ENCODE assay signal across 1 cellular context in genomic region chr5:133025804-133026663, GRCh38.
A peak's percentile ranks its signal among the peaks of the same experiment; 100 is the strongest.
TF ChIP-seq lines count a peak whose summit lies in the region.

ZCCHC10 (minus strand) TSS chr5:133026549; CDS start chr5:133026537, 12 bp downstream.

TF ChIP-seq in HepG2, 621 proteins besides CTCF, POLR2A, EP300 and RAD21 (continued from another document and continues in another):
- TF ChIP-seq, protein P1, sequence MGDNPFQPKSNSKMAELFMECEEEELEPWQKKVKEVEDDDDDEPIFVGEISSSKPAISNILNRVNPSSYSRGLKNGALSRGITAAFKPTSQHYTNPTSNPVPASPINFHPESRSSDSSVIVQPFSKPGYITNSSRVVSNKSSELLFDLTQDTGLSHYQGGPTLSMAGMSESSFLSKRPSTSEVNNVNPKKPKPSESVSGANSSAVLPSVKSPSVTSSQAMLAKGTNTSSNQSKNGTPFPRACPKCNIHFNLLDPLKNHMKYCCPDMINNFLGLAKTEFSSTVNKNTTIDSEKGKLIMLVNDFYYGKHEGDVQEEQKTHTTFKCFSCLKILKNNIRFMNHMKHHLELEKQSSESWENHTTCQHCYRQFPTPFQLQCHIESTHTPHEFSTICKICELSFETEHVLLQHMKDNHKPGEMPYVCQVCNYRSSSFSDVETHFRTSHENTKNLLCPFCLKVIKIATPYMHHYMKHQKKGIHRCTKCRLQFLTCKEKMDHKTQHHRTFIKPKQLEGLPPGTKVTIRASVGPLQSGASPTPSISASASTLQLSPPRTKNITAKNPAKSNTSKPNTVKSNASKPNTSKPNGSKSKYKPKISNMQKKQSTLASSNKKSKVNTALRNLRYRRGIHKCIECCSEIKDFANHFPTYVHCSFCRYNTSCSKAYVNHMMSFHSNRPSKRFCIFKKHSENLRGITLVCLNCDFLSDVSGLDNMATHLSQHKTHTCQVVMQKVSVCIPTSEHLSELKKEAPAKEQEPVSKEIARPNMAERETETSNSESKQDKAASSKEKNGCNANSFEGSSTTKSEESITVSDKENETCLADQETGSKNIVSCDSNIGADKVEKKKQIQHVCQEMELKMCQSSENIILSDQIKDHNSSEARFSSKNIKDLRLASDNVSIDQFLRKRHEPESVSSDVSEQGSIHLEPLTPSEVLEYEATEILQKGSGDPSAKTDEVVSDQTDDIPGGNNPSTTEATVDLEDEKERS (CRISPR knock-in tag; IDR thresholded peaks at IDR 0.05) = no peak
- TF ChIP-seq, protein P2, sequence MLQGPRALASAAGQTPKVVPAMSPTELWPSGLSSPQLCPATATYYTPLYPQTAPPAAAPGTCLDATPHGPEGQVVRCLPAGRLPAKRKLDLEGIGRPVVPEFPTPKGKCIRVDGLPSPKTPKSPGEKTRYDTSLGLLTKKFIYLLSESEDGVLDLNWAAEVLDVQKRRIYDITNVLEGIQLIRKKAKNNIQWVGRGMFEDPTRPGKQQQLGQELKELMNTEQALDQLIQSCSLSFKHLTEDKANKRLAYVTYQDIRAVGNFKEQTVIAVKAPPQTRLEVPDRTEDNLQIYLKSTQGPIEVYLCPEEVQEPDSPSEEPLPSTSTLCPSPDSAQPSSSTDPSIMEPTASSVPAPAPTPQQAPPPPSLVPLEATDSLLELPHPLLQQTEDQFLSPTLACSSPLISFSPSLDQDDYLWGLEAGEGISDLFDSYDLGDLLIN (CRISPR knock-in tag; IDR thresholded peaks at IDR 0.05; ENCODE audit: borderline replicate concordance) = no peak
- TF ChIP-seq CC2D1A (CRISPR knock-in tag; IDR thresholded peaks at IDR 0.05) (no peak), RFX5 (IDR thresholded peaks at IDR 0.05; ENCODE audit: low read depth, low read length) (no peak), PPARG (CRISPR knock-in tag; conservative IDR thresholded peaks at IDR 0.05) (no peak), ZC3H4 (CRISPR knock-in tag; IDR thresholded peaks at IDR 0.05; ENCODE audit: borderline replicate concordance) (no peak), NFIB (CRISPR knock-in tag; IDR thresholded peaks at IDR 0.05; ENCODE audit: borderline replicate concordance) (no peak), ZNF230 (CRISPR knock-in tag; IDR thresholded peaks at IDR 0.05) (no peak), PLSCR1 (CRISPR knock-in tag; IDR thresholded peaks at IDR 0.05; ENCODE audit: borderline replicate concordance) (no peak), SRSF9 (IDR thresholded peaks at IDR 0.05; ENCODE audit: borderline replicate concordance, insufficient read depth, low read depth, low read length, poor library complexity, severe bottlenecking) (no peak), ESRRA (CRISPR knock-in tag; IDR thresholded peaks at IDR 0.05; ENCODE audit: low read depth) (no peak), ZMYM2 (CRISPR knock-in tag; IDR thresholded peaks at IDR 0.05) (no peak), FOXK1 (CRISPR knock-in tag; IDR thresholded peaks at IDR 0.05; ENCODE audit: borderline replicate concordance, low read depth) (no peak), DNMT1 (CRISPR knock-in tag; IDR thresholded peaks at IDR 0.05) (no peak), ZNF572 (CRISPR knock-in tag; IDR thresholded peaks at IDR 0.05) (peak; percentile 25; the same call in 1 of the 2 replicates), SMAD9 (CRISPR knock-in tag; IDR thresholded peaks at IDR 0.05) (no peak), GABPB1 (CRISPR knock-in tag; IDR thresholded peaks at IDR 0.05) (peak; percentile 67), ZNF660 (CRISPR knock-in tag; IDR thresholded peaks at IDR 0.05; ENCODE audit: borderline replicate concordance, low read depth) (no peak), HNF4A (CRISPR knock-in tag; IDR thresholded peaks at IDR 0.05) (no peak), GLI4 (CRISPR knock-in tag; IDR thresholded peaks at IDR 0.05; ENCODE audit: borderline replicate concordance) (no peak), ZMAT5 (CRISPR knock-in tag; IDR thresholded peaks at IDR 0.05; ENCODE audit: borderline replicate concordance, low read depth) (no peak), STAG1 (CRISPR knock-in tag; IDR thresholded peaks at IDR 0.05) (no peak), ETS1 (CRISPR knock-in tag; IDR thresholded peaks at IDR 0.05) (no peak), ATF1 (CRISPR knock-in tag; IDR thresholded peaks at IDR 0.05) (0 out of 2 replicates have a peak, but pooled peaks have one; percentile 36), RFXANK (CRISPR knock-in tag; IDR thresholded peaks at IDR 0.05) (no peak), CEBPB (IDR thresholded peaks at IDR 0.05; ENCODE audit: borderline replicate concordance, low read depth, low read length) (no peak), ZNF317 (CRISPR knock-in tag; IDR thresholded peaks at IDR 0.05) (0 out of 2 replicates have a peak, but pooled peaks have one; percentile 49), ZKSCAN5 (CRISPR knock-in tag; IDR thresholded peaks at IDR 0.05) (no peak), STAT5B (CRISPR knock-in tag; IDR thresholded peaks at IDR 0.05) (no peak; the same call in 1 of the 2 replicates), ZNF850 (CRISPR knock-in tag; conservative IDR thresholded peaks at IDR 0.05) (no peak), JDP2 (CRISPR knock-in tag; IDR thresholded peaks at IDR 0.05; ENCODE audit: borderline replicate concordance) (no peak), ZFP37 (CRISPR knock-in tag; IDR thresholded peaks at IDR 0.05; ENCODE audit: borderline replicate concordance) (no peak), ZNF260 (CRISPR knock-in tag; IDR thresholded peaks at IDR 0.05; ENCODE audit: borderline replicate concordance, low read depth) (no peak), ATRX (CRISPR knock-in tag; IDR thresholded peaks at IDR 0.05; ENCODE audit: borderline replicate concordance) (no peak), ZNF30 (CRISPR knock-in tag; IDR thresholded peaks at IDR 0.05) (no peak), FOXK2 (IDR thresholded peaks at IDR 0.05) (no peak), ARID2 (CRISPR knock-in tag; IDR thresholded peaks at IDR 0.05; ENCODE audit: borderline replicate concordance) (no peak; the same call in 1 of the 2 replicates), ZSCAN25 (CRISPR knock-in tag; IDR thresholded peaks at IDR 0.05) (no peak), MTA3 (CRISPR knock-in tag; IDR thresholded peaks at IDR 0.05) (no peak), SMARCC2 (IDR thresholded peaks at IDR 0.05) (no peak), ZBTB1 (CRISPR knock-in tag; IDR thresholded peaks at IDR 0.05; ENCODE audit: borderline replicate concordance) (no peak), MXD4 (CRISPR knock-in tag; IDR thresholded peaks at IDR 0.05) (no peak), GATA4 (IDR thresholded peaks at IDR 0.05; ENCODE audit: borderline replicate concordance, low read depth) (0 out of 2 replicates have a peak, but pooled peaks have one; percentile 1), ZNF564 (CRISPR knock-in tag; IDR thresholded peaks at IDR 0.05) (no peak), LCORL (IDR thresholded peaks at IDR 0.05) (no peak), LCORL (CRISPR knock-in tag; IDR thresholded peaks at IDR 0.05) (peak; percentile 25; the same call in 1 of the 2 replicates), ZFP90 (CRISPR knock-in tag; IDR thresholded peaks at IDR 0.05; ENCODE audit: borderline replicate concordance) (0 out of 2 replicates have a peak, but pooled peaks have one; percentile 21), ZSCAN20 (CRISPR knock-in tag; IDR thresholded peaks at IDR 0.05; ENCODE audit: borderline replicate concordance) (no peak), JUN (CRISPR knock-in tag; IDR thresholded peaks at IDR 0.05) (no peak), SMARCE1 (IDR thresholded peaks at IDR 0.05; ENCODE audit: borderline replicate concordance) (no peak), ZNF782 (CRISPR knock-in tag; IDR thresholded peaks at IDR 0.05; ENCODE audit: borderline replicate concordance) (no peak; the same call in 1 of the 2 replicates), ZNF772 (CRISPR knock-in tag; IDR thresholded peaks at IDR 0.05) (peak; percentile 87)
- TF ChIP-seq, protein P3, sequence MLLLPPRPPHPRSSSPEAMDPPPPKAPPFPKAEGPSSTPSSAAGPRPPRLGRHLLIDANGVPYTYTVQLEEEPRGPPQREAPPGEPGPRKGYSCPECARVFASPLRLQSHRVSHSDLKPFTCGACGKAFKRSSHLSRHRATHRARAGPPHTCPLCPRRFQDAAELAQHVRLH (CRISPR knock-in tag; IDR thresholded peaks at IDR 0.05; ENCODE audit: borderline replicate concordance, low read depth) = peak; percentile 37; the same call in 1 of the 2 replicates
- TF ChIP-seq, protein P4, sequence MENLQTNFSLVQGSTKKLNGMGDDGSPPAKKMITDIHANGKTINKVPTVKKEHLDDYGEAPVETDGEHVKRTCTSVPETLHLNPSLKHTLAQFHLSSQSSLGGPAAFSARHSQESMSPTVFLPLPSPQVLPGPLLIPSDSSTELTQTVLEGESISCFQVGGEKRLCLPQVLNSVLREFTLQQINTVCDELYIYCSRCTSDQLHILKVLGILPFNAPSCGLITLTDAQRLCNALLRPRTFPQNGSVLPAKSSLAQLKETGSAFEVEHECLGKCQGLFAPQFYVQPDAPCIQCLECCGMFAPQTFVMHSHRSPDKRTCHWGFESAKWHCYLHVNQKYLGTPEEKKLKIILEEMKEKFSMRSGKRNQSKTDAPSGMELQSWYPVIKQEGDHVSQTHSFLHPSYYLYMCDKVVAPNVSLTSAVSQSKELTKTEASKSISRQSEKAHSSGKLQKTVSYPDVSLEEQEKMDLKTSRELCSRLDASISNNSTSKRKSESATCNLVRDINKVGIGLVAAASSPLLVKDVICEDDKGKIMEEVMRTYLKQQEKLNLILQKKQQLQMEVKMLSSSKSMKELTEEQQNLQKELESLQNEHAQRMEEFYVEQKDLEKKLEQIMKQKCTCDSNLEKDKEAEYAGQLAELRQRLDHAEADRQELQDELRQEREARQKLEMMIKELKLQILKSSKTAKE (CRISPR knock-in tag; IDR thresholded peaks at IDR 0.05; ENCODE audit: borderline replicate concordance) = no peak
- TF ChIP-seq, protein P5, sequence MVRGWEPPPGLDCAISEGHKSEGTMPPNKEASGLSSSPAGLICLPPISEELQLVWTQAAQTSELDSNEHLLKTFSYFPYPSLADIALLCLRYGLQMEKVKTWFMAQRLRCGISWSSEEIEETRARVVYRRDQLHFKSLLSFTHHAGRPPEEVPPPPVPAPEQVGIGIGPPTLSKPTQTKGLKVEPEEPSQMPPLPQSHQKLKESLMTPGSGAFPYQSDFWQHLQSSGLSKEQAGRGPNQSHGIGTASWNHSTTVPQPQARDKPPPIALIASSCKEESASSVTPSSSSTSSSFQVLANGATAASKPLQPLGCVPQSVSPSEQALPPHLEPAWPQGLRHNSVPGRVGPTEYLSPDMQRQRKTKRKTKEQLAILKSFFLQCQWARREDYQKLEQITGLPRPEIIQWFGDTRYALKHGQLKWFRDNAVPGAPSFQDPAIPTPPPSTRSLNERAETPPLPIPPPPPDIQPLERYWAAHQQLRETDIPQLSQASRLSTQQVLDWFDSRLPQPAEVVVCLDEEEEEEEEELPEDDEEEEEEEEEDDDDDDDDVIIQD (CRISPR knock-in tag; IDR thresholded peaks at IDR 0.05; ENCODE audit: low read depth) = no peak
- TF ChIP-seq, protein P6, sequence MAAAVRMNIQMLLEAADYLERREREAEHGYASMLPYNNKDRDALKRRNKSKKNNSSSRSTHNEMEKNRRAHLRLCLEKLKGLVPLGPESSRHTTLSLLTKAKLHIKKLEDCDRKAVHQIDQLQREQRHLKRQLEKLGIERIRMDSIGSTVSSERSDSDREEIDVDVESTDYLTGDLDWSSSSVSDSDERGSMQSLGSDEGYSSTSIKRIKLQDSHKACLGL (CRISPR knock-in tag; IDR thresholded peaks at IDR 0.05) = peak; percentile 74; the same call in 1 of the 2 replicates
- TF ChIP-seq, protein P7, sequence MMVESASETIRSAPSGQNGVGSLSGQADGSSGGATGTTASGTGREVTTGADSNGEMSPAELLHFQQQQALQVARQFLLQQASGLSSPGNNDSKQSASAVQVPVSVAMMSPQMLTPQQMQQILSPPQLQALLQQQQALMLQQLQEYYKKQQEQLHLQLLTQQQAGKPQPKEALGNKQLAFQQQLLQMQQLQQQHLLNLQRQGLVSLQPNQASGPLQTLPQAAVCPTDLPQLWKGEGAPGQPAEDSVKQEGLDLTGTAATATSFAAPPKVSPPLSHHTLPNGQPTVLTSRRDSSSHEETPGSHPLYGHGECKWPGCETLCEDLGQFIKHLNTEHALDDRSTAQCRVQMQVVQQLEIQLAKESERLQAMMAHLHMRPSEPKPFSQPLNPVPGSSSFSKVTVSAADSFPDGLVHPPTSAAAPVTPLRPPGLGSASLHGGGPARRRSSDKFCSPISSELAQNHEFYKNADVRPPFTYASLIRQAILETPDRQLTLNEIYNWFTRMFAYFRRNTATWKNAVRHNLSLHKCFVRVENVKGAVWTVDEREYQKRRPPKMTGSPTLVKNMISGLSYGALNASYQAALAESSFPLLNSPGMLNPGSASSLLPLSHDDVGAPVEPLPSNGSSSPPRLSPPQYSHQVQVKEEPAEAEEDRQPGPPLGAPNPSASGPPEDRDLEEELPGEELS (CRISPR knock-in tag; IDR thresholded peaks at IDR 0.05) = no peak
- TF ChIP-seq, protein P8, sequence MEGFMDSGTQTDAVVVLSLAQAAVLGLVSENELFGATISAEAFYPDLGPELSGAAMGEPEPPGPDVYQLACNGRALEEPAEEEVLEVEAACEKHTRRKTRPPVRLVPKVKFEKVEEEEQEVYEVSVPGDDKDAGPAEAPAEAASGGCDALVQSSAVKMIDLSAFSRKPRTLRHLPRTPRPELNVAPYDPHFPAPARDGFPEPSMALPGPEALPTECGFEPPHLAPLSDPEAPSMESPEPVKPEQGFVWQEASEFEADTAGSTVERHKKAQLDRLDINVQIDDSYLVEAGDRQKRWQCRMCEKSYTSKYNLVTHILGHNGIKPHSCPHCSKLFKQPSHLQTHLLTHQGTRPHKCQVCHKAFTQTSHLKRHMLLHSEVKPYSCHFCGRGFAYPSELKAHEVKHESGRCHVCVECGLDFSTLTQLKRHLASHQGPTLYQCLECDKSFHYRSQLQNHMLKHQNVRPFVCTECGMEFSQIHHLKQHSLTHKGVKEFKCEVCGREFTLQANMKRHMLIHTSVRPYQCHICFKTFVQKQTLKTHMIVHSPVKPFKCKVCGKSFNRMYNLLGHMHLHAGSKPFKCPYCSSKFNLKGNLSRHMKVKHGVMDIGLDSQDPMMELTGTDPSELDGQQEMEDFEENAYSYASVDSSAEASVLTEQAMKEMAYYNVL (CRISPR knock-in tag; IDR thresholded peaks at IDR 0.05; ENCODE audit: borderline replicate concordance) = peak; percentile 45; the same call in 1 of the 2 replicates
